ENCODE assay signal across 8 cellular contexts in genomic region chr7:116672596-116673503, GRCh38. TPM values are rescaled to one million over a fixed set of nuclear protein-coding genes. Genes with fewer than 3 reads are reported as not detected.
A peak's percentile ranks its signal among the peaks of the same experiment; 100 is the strongest.
DNase-seq lines count a peak whose midpoint lies in the region; TF ChIP-seq lines count a peak whose summit lies in the region.

No MANE protein-coding gene starts in this region.

- H3K4me3 ChIP-seq in fibroblast of villous mesenchyme (ENCODE audit: low read depth, low read length) = peak overlapping the region; percentile 71
- H3K4me3 ChIP-seq in neuronal stem cell (ENCODE audit: low read length in 2 of 2) = peak overlapping the region; percentile 45 to 87

- no peak overlapping the region for H4K8ac ChIP-seq in neuronal stem cell (ENCODE audit: low read depth, low read length)

- H3K23ac ChIP-seq in neuronal stem cell (ENCODE audit: low read depth, low read length, poor library complexity) = no peak overlapping the region

- H2BK120ac ChIP-seq in neuronal stem cell (ENCODE audit: low read depth, low read length) = no peak overlapping the region

- H2BK12ac ChIP-seq in neuronal stem cell (ENCODE audit: low read length) = no peak overlapping the region

- H3K9me3 ChIP-seq in neuronal stem cell (replicated peaks in 1 of 2; ENCODE audit: control insufficient read depth in 2 of 2, insufficient read depth in 1 of 2, low read depth in 1 of 2, low read length in 2 of 2) = peaks cover 0 to 3% of the 10 kb centered on the region in 2 donors

- H4K91ac ChIP-seq in neuronal stem cell (ENCODE audit: low read depth, low read length, poor library complexity) = no peak overlapping the region

- H3K79me1 ChIP-seq in neuronal stem cell (ENCODE audit: low read depth, low read length) = no peaks in the 10 kb centered on the region

- WGBS in neuronal stem cell (ENCODE audit: extremely low coverage in 2 of 2, insufficient read length in 2 of 2, insufficient replicate concordance in 1 of 2), 2 donors = no CpG with 5 or more reads among the region's 24 CpGs

- no peaks in the 10 kb centered on the region for H3K36me3 ChIP-seq in neuronal stem cell (replicated peaks in 1 of 2; ENCODE audit: control insufficient read depth in 2 of 2, insufficient read depth in 2 of 2, low read length in 2 of 2)

- H2AK5ac ChIP-seq in neuronal stem cell (ENCODE audit: low read depth, low read length) = no peak overlapping the region

- H3K27ac ChIP-seq in neuronal stem cell (replicated peaks; ENCODE audit: low read length) = no peak overlapping the region

- in situ Hi-C loops in SK-MEL-5 (cut with HindIII; ENCODE audit: low pct_unique_long_range_greater_than_20kb, low sequenced_read_pairs) = no loop called here

- no peak for TF ChIP-seq CTCF in fibroblast of villous mesenchyme (IDR thresholded peaks at IDR 0.05; ENCODE audit: insufficient read depth, low read depth, low read length)

- DNase-seq in HCEC 1CT (peak; percentile 45), SK-MEL-5 (ENCODE audit: low read depth, low spot score) (peak; percentile 44), fibroblast of villous mesenchyme (ENCODE audit: low read depth) (peak; percentile 15), neuronal stem cell (ENCODE audit: low spot score) (no peak), DMS114 treated with DMSO at 0.1 percent for 48 hours (lab: John Stamatoyannopoulos, UW; ENCODE audit: unreplicated experiment) (no peak), NOMO-1 treated with DMSO at 0.1 percent for 48 hours (lab: John Stamatoyannopoulos, UW; ENCODE audit: unreplicated experiment) (no peak), SHP77 treated with DMSO at 0.1 percent for 48 hours (lab: John Stamatoyannopoulos, UW) (no peak)
- no peak for DNase-seq in effector CD8-positive, alpha-beta T cell (lab: John Stamatoyannopoulos, UW)

- peak overlapping the region; percentile 79 for H2BK15ac ChIP-seq in neuronal stem cell (ENCODE audit: low read length)

- peaks cover 0 to 96% (median 9%) of the 10 kb centered on the region in 3 experiments for H3K27me3 ChIP-seq in neuronal stem cell (ENCODE audit: control insufficient read depth in 3 of 3, insufficient read depth in 3 of 3, low read depth in 1 of 3, low read length in 3 of 3)

- peak overlapping the region; percentile 95 for H2AFZ ChIP-seq in neuronal stem cell (ENCODE audit: low read length)

- no peak overlapping the region for H2BK5ac ChIP-seq in neuronal stem cell (ENCODE audit: low read length)

- peak overlapping the region; percentile 75 for H3K14ac ChIP-seq in neuronal stem cell (ENCODE audit: low read length)

- H3K4me1 ChIP-seq in neuronal stem cell (ENCODE audit: control insufficient read depth in 2 of 2, insufficient read depth in 1 of 2, low read depth in 1 of 2, low read length in 2 of 2) = peaks cover 2 to 6% of the 10 kb centered on the region in 2 donors

- H3K18ac ChIP-seq in neuronal stem cell (ENCODE audit: low read length) = peak overlapping the region; percentile 65

- H3K4me2 ChIP-seq in neuronal stem cell (ENCODE audit: insufficient read depth, low read length, poor library complexity, severe bottlenecking) = peak overlapping the region; percentile 91

- no peak overlapping the region for H3K4ac ChIP-seq in neuronal stem cell (ENCODE audit: low read length)

- H3K9ac ChIP-seq in neuronal stem cell (ENCODE audit: low read depth, low read length, poor library complexity) = peak overlapping the region; percentile 9

RNA-seq across cellular contexts. Expression of gene MET, which starts 0.9 kb away (rescaled TPM):
- 330 and 331 TPM in 2 replicates for total RNA-seq in SK-MEL-5 (2014; rRNA removed; shearing (Covaris generic))
- 99.1 and 141 TPM in 2 replicates for polyA plus RNA-seq in SK-MEL-5 (2015; cell fraction: cytosol; rRNA removed)
- 32.8 and 44.8 TPM in 2 replicates for polyA plus RNA-seq in SK-MEL-5 (2015; cell fraction: nucleus; rRNA removed)
- 23.8 and 48.8 TPM in 2 replicates for total RNA-seq in fibroblast of villous mesenchyme
- 1.2 TPM for polyA plus RNA-seq in neuronal stem cell (2013, experiment 1 of 2)
- 0.72 TPM for polyA plus RNA-seq in neuronal stem cell (2013, experiment 2 of 2)

Comparison
In these comparisons a context has a peak if more than half of its experiments do, and no peak if none do; other contexts are left out.
1. DNase-seq: peak in HCEC 1CT (single experiment), SK-MEL-5 (single experiment) and fibroblast of villous mesenchyme (single experiment); none in neuronal stem cell (single experiment), DMS114 treated with DMSO at 0.1 percent for 48 hours (single experiment), effector CD8-positive, alpha-beta T cell (single experiment), NOMO-1 treated with DMSO at 0.1 percent for 48 hours (single experiment) and SHP77 treated with DMSO at 0.1 percent for 48 hours (single experiment).